Comparison of ENCODE assay signal across 19 cellular contexts in the genomic region with DNA sequence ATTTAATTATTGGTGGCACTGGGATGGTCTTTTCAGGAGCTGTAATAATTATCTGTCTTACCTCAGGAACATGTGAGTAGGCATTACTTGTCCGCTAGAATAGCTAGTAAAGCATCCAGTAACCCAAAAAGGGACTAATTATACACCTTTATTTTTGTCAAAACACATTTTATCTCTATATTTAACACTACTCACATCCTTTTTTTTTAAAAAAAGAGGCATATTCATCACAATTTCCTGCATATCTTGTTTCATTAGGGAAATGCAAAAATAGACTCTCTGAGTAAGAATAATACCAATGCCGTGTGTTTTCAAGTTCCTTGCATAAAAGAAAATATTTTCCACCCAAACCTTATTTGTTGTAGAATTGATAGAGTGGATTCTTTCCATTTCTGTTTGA.
DNase-seq lines count a peak whose midpoint lies in the region; ATAC-seq and TF ChIP-seq lines count a peak whose summit lies in the region.
"Had no signal": no experiment of that assay in that cellular context is flagged by ENCODE, and none has a peak within 500 bp of the region (broad histone marks: within the 10 kb centered on the region; RNA-seq: fewer than 3 reads in every experiment).

No MANE protein-coding gene starts in this region.

- H3K9me3 Mint-ChIP-seq in natural killer cell: no peaks in the 10 kb centered on the region

- intact Hi-C loops in natural killer cell (cut with micrococcal nuclease): no loop called here

- ATAC-seq in GM21360 (IDR thresholded peaks at IDR 0.05; ENCODE audit: unreplicated experiment) (peak; percentile 46), HG03565 (IDR thresholded peaks at IDR 0.05; ENCODE audit: unreplicated experiment) (peak; percentile 81), natural killer cell (no peak)

- in situ Hi-C loops in GM13976 (cut with MboI; ENCODE audit: low sequenced_read_pairs, unreplicated experiment): no loop called here

- H3K4me1 Mint-ChIP-seq in natural killer cell: peaks cover 6 to 10% of the 10 kb centered on the region in 2 donors

- H3K4me3 Mint-ChIP-seq in natural killer cell: no peak overlapping the region

- H3K27ac Mint-ChIP-seq in natural killer cell: no peak overlapping the region

- peak; percentile 28 for DNase-seq in GM13976 (ENCODE audit: low spot score)
- peak; percentile 18 to 42 for DNase-seq in lung microvascular endothelial cell (ENCODE audit: low read depth in 2 of 2)
- no peak for DNase-seq in NCI-H128 (lab: John Stamatoyannopoulos, UW; ENCODE audit: unreplicated experiment)
- DNase-seq in SHP77 treated with DMSO at 0.1 percent for 48 hours (lab: John Stamatoyannopoulos, UW): no peak
- DNase-seq in natural killer cell: no peak
- DNase-seq in COLO829 (ENCODE audit: low spot score): no peak
- DNase-seq: activated CD4-positive, alpha-beta T cell treated with anti-CD3 and anti-CD28 coated beads, Interleukin-2, amount 50 U/mL, for 48 hours; activated naive CD4-positive, alpha-beta T cell treated with anti-CD3 and anti-CD28 coated beads, Interleukin-2, amount 50 U/mL, for 16 hours; IMR-90; islet precursor cell; mammary epithelial cell; MG63; NCI-H2029; NK-92 treated with Interleukin-12 subunit alpha and Interleukin-12 subunit beta, amount 100 ng/mL, for 24 hours; sigmoid colon; stimulated activated CD4-positive, alpha-beta T cell treated with anti-CD3 and anti-CD28 coated beads, Interleukin-2, amount 100 ng/mL, for 24 hours; WERI-Rb-1 had no signal

- TF ChIP-seq CTCF in GM13976 (IDR thresholded peaks at IDR 0.05; ENCODE audit: borderline replicate concordance, control extremely low read depth, extremely low read depth, insufficient read depth, missing control alignments) (no peak), natural killer cell (IDR thresholded peaks at IDR 0.05) (no peak)

- no peaks in the 10 kb centered on the region for H3K36me3 Mint-ChIP-seq in natural killer cell

- H3K27me3 Mint-ChIP-seq in natural killer cell (ENCODE audit: low read depth in 2 of 2): no peaks in the 10 kb centered on the region

Comparison
In these comparisons a context has a peak if more than half of its experiments do, and no peak if none do; other contexts are left out.
1. DNase-seq: peak in GM13976 (single experiment) and lung microvascular endothelial cell (2 of 2); none in NCI-H128 (single experiment), SHP77 treated with DMSO at 0.1 percent for 48 hours (single experiment), natural killer cell (single experiment) and COLO829 (single experiment).
2. ATAC-seq: peak in GM21360 (single experiment) and HG03565 (single experiment); none in natural killer cell (0 of 3).